13 cellular contexts compared by ENCODE assay signal in the genomic region with DNA sequence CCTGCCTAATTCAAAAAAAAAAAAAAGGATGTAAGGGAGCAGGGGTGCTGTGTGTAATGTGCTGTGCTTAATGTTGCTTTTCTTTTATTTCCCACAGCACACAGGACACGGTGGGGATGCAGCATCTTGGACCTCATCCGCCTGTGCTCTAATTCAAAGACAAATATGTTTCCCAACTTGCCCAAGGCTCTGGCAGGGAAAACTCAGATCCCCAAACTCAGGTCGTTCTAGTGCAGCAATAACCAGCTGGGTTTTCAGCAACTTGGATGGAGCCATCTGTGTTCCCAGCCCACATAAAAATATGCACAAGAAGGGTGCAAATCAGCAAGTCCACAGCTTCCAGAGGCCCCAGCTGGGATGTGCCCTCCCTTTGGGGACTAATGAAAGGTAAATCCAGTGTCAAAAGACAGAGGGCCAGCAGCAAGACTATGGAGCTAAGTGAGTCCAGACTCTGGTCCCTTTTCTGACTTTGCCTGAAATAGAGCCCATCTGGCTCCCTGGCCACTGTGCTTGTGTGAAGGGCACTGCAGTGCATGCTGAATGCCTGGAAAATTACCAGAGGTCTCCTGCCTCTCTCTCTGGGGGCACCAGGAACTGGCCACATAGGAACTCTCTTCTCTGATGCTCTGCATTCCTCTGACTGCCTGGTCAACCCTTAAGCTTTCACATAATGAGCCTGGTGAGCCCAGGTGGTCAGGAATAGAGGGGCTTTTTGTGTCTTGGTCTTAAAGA.
DNase-seq lines count a peak whose midpoint lies in the region; ATAC-seq and TF ChIP-seq lines count a peak whose summit lies in the region.
"Had no signal": no experiment of that assay in that cellular context is flagged by ENCODE, and none has a peak within 500 bp of the region (broad histone marks: within the 10 kb centered on the region; RNA-seq: fewer than 3 reads in every experiment).

No MANE protein-coding gene starts in this region.

- no peak for ATAC-seq in GM18907 (IDR thresholded peaks at IDR 0.05; ENCODE audit: unreplicated experiment)
- ATAC-seq: stimulated activated effector memory CD8-positive, alpha-beta T cell treated with anti-CD3 and anti-CD28 coated beads, Interleukin-12 subunit alpha, Interleukin-12 subunit beta, amount 100 ng/mL, for 72 hours had no signal

- no peak for TF ChIP-seq CTCF in nephron (IDR thresholded peaks at IDR 0.05; ENCODE audit: unreplicated experiment in 3 of 3)

- H3K27me3 Mint-ChIP-seq in nephron (ENCODE audit: low read depth): no peaks in the 10 kb centered on the region

- H3K4me1 Mint-ChIP-seq in nephron: peaks cover 34% of the 10 kb centered on the region
- H3K4me1 Mint-ChIP-seq: B cell; neural crest cell; stimulated activated effector memory CD8-positive, alpha-beta T cell treated with anti-CD3 and anti-CD28 coated beads, Interleukin-12 subunit alpha, Interleukin-12 subunit beta, amount 100 ng/mL, for 72 hours had no signal

- H3K36me3 Mint-ChIP-seq in nephron (ENCODE audit: low read depth): no peaks in the 10 kb centered on the region
- H3K36me3 Mint-ChIP-seq: stimulated activated effector memory CD8-positive, alpha-beta T cell treated with anti-CD3 and anti-CD28 coated beads, Interleukin-12 subunit alpha, Interleukin-12 subunit beta, amount 100 ng/mL, for 72 hours had no signal

- DNase-seq in Ammon's horn (ENCODE audit: low spot score) (peak; percentile 39), NCI-H1092 treated with DMSO at 0.1 percent for 48 hours (lab: John Stamatoyannopoulos, UW) (peak; percentile 42), fibroblast of gingiva (ENCODE audit: low read depth) (peak; percentile 15), activated gamma-delta T cell (lab: John Stamatoyannopoulos, UW) (no peak)
- no peak for DNase-seq in stimulated activated CD4-positive, alpha-beta T cell treated with anti-CD3 and anti-CD28 coated beads, Interleukin-4, amount 100 ng/mL, for 24 hours
- no peak for DNase-seq in activated CD4-positive, alpha-beta T cell treated with anti-CD3 and anti-CD28 coated beads, Interleukin-2, amount 50 U/mL, for 4 hours
- DNase-seq: activated naive CD4-positive, alpha-beta T cell treated with anti-CD3 and anti-CD28 coated beads for 36 hours; RPMI8226 had no signal

- H3K27ac Mint-ChIP-seq in nephron: peak overlapping the region in 2 of 3 experiments; percentile 68 to 96
- H3K27ac Mint-ChIP-seq: activated naive CD4-positive, alpha-beta T cell treated with anti-CD3 and anti-CD28 coated beads for 36 hours; B cell; stimulated activated effector memory CD8-positive, alpha-beta T cell treated with anti-CD3 and anti-CD28 coated beads, Interleukin-12 subunit alpha, Interleukin-12 subunit beta, amount 100 ng/mL, for 72 hours had no signal

- peaks cover 6% of the 10 kb centered on the region for H3K9me3 Mint-ChIP-seq in nephron

- no peak overlapping the region for H3K4me3 Mint-ChIP-seq in nephron
- H3K4me3 Mint-ChIP-seq: activated naive CD4-positive, alpha-beta T cell treated with anti-CD3 and anti-CD28 coated beads for 36 hours; B cell; neural crest cell; stimulated activated effector memory CD8-positive, alpha-beta T cell treated with anti-CD3 and anti-CD28 coated beads, Interleukin-12 subunit alpha, Interleukin-12 subunit beta, amount 100 ng/mL, for 72 hours had no signal

Comparison
In these comparisons a context has a peak if more than half of its experiments do, and no peak if none do; other contexts are left out.
1. DNase-seq: peak in Ammon's horn (single experiment), NCI-H1092 treated with DMSO at 0.1 percent for 48 hours (single experiment) and fibroblast of gingiva (single experiment); none in stimulated activated CD4-positive, alpha-beta T cell treated with anti-CD3 and anti-CD28 coated beads, Interleukin-4, amount 100 ng/mL, for 24 hours (single experiment), activated CD4-positive, alpha-beta T cell treated with anti-CD3 and anti-CD28 coated beads, Interleukin-2, amount 50 U/mL, for 4 hours (0 of 2) and activated gamma-delta T cell (single experiment).